ENCODE assay signal across 19 cellular contexts in genomic region chr4:177802149-177802548, GRCh38.
"Had no signal": no experiment of that assay in that cellular context is flagged by ENCODE, and none has a peak within 500 bp of the region (broad histone marks: within the 10 kb centered on the region; RNA-seq: fewer than 3 reads in every experiment).

No MANE protein-coding gene starts in this region.

- ATAC-seq: gastrocnemius medialis; heart right ventricle; naive thymus-derived CD8-positive, alpha-beta T cell; sciatic nerve; stimulated activated naive B cell treated with anti-CD40 and anti-IgM and Interleukin-4, amounts not matched to agents 10 μg/mL and 1 μg/mL and 100 μg/mL, for 72 hours; stimulated activated naive CD8-positive, alpha-beta T cell treated with anti-CD3 and anti-CD28 coated beads, Interleukin-15, amount 100 ng/mL, for 72 hours; upper lobe of right lung had no signal

- H3K27me3 ChIP-seq: gastrocnemius medialis, heart right ventricle, testis, tibial nerve, upper lobe of right lung, vagina had no signal

- H3K4me3 ChIP-seq: coronary artery, gastrocnemius medialis, heart right ventricle, left ventricle myocardium inferior, testis, tibial nerve, upper lobe of right lung, vagina had no signal

- H3K36me3 Mint-ChIP-seq: naive thymus-derived CD8-positive, alpha-beta T cell; stimulated activated naive B cell treated with anti-CD40 and anti-IgM and Interleukin-4, amounts not matched to agents 10 μg/mL and 1 μg/mL and 100 μg/mL, for 72 hours had no signal

- DNase-seq: effector CD4-positive, alpha-beta T cell; endodermal cell; gastrocnemius medialis; heart right ventricle; hypothalamus; left ventricle myocardium inferior; naive thymus-derived CD8-positive, alpha-beta T cell; posterior cingulate gyrus; stimulated activated CD4-positive, alpha-beta T cell treated with anti-CD3 and anti-CD28 coated beads, Interleukin-2, amount 100 ng/mL, for 24 hours; stimulated activated CD4-positive, alpha-beta T cell treated with anti-CD3 and anti-CD28 coated beads, Interleukin-4, amount 100 ng/mL, for 4 hours; stimulated activated naive B cell treated with anti-CD40 and anti-IgM and Interleukin-4, amounts not matched to agents 10 μg/mL and 1 μg/mL and 100 μg/mL, for 72 hours; stimulated activated naive CD8-positive, alpha-beta T cell treated with anti-CD3 and anti-CD28 coated beads, Interleukin-15, amount 100 ng/mL, for 72 hours; testis; upper lobe of right lung had no signal

- H3K27ac Mint-ChIP-seq: endodermal cell; naive thymus-derived CD8-positive, alpha-beta T cell; stimulated activated naive B cell treated with anti-CD40 and anti-IgM and Interleukin-4, amounts not matched to agents 10 μg/mL and 1 μg/mL and 100 μg/mL, for 72 hours; stimulated activated naive CD8-positive, alpha-beta T cell treated with anti-CD3 and anti-CD28 coated beads, Interleukin-15, amount 100 ng/mL, for 72 hours had no signal

- H3K27me3 Mint-ChIP-seq: stimulated activated naive B cell treated with anti-CD40 and anti-IgM and Interleukin-4, amounts not matched to agents 10 μg/mL and 1 μg/mL and 100 μg/mL, for 72 hours; stimulated activated naive CD8-positive, alpha-beta T cell treated with anti-CD3 and anti-CD28 coated beads, Interleukin-15, amount 100 ng/mL, for 72 hours had no signal

- H3K36me3 ChIP-seq: gastrocnemius medialis, heart right ventricle, left ventricle myocardium inferior, tibial nerve, upper lobe of right lung, vagina had no signal

- H3K4me1 ChIP-seq: gastrocnemius medialis, heart right ventricle, testis, tibial nerve, upper lobe of right lung, vagina had no signal

- H3K9me3 Mint-ChIP-seq: endodermal cell; naive thymus-derived CD8-positive, alpha-beta T cell; neural crest cell; stimulated activated naive CD8-positive, alpha-beta T cell treated with anti-CD3 and anti-CD28 coated beads, Interleukin-15, amount 100 ng/mL, for 72 hours had no signal

- H3K27ac ChIP-seq: coronary artery, gastrocnemius medialis, heart right ventricle, left ventricle myocardium inferior, testis, tibial nerve, upper lobe of right lung, vagina had no signal

- H3K4me1 Mint-ChIP-seq: naive thymus-derived CD8-positive, alpha-beta T cell; neural crest cell; stimulated activated naive B cell treated with anti-CD40 and anti-IgM and Interleukin-4, amounts not matched to agents 10 μg/mL and 1 μg/mL and 100 μg/mL, for 72 hours; stimulated activated naive CD8-positive, alpha-beta T cell treated with anti-CD3 and anti-CD28 coated beads, Interleukin-15, amount 100 ng/mL, for 72 hours had no signal

- H3K4me3 Mint-ChIP-seq: endodermal cell; naive thymus-derived CD8-positive, alpha-beta T cell; neural crest cell; stimulated activated naive B cell treated with anti-CD40 and anti-IgM and Interleukin-4, amounts not matched to agents 10 μg/mL and 1 μg/mL and 100 μg/mL, for 72 hours; stimulated activated naive CD8-positive, alpha-beta T cell treated with anti-CD3 and anti-CD28 coated beads, Interleukin-15, amount 100 ng/mL, for 72 hours had no signal
